ENCODE assay signal across 12 cellular contexts in genomic region chr10:27157150-27157549, GRCh38. TPM values are rescaled to one million over a fixed set of nuclear protein-coding genes. Genes with fewer than 3 reads are reported as not detected.
DNase-seq lines count a peak whose midpoint lies in the region; ATAC-seq and TF ChIP-seq lines count a peak whose summit lies in the region.
"Had no signal": no experiment of that assay in that cellular context is flagged by ENCODE, and none has a peak within 500 bp of the region (broad histone marks: within the 10 kb centered on the region; RNA-seq: fewer than 3 reads in every experiment).

No MANE protein-coding gene starts in this region.

- intact Hi-C loops in A673 (cut with micrococcal nuclease; ENCODE audit: unreplicated experiment) = no loop called here
- intact Hi-C loops in spleen (cut with DNase I; ENCODE audit: low total_unique reads) = loop anchor here (10.0 kb wide), 1 partner anchor 52 kb away; the partner anchor contains the start of gene ANKRD26
- intact Hi-C loops in body of pancreas (cut with DNase I) = no loop called here

- TF ChIP-seq POLR2A in spleen (IDR thresholded peaks at IDR 0.05) (no peak), body of pancreas (IDR thresholded peaks at IDR 0.05) (no peak)

- WGBS in spleen, 5 donors = 76 to 85% (median 80%) methylated on average over 2 of the region's 2 CpGs
- 70 to 72% methylated on average over 2 of the region's 2 CpGs for WGBS in body of pancreas, 2 donors

- H3K9me3 ChIP-seq in A673 (ENCODE audit: low read depth, low read length, poor library complexity, severe bottlenecking) (no peaks in the 10 kb centered on the region), spleen (no peaks in the 10 kb centered on the region), body of pancreas (no peaks in the 10 kb centered on the region)

- H3K4me3 ChIP-seq in A673 (ENCODE audit: low read depth, low read length, poor library complexity, severe bottlenecking) (peak overlapping the region; percentile 90), GM12875 (ENCODE audit: low read depth, low read length) (peak overlapping the region; percentile 75), spleen (peak overlapping the region in 1 of 8 donors; percentile 80), body of pancreas (no peak overlapping the region)

- POLR2A ChIA-PET in A673 (lab: Charles Lee; ENCODE audit: low non-redundant PET) = no interaction called here

- CTCF ChIA-PET in A673 (lab: Charles Lee) = interaction anchor here (0.6 kb wide), 2 partner anchors 16 to 95 kb away, joined by 4 to 5 read pairs; no protein-coding TSS in a partner anchor

- H3K27me3 ChIP-seq in A673 (replicated peaks; ENCODE audit: insufficient read depth, low read depth, low read length, poor library complexity) = no peaks in the 10 kb centered on the region
- H3K27me3 ChIP-seq in spleen (replicated peaks in 1 of 7) = no peaks in the 10 kb centered on the region
- no peaks in the 10 kb centered on the region for H3K27me3 ChIP-seq in body of pancreas

- no peak for ATAC-seq in body of pancreas

- peaks cover 44% of the 10 kb centered on the region for H3K36me3 ChIP-seq in A673 (ENCODE audit: insufficient read depth, low read length, poor library complexity, severe bottlenecking)
- H3K36me3 ChIP-seq in spleen = peaks cover 0 to 42% (median 28%) of the 10 kb centered on the region in 6 donors
- peaks cover 0 to 7% of the 10 kb centered on the region in 2 donors for H3K36me3 ChIP-seq in body of pancreas (replicated peaks in 1 of 2; ENCODE audit: insufficient read depth in 1 of 2, low read depth in 2 of 2)

- BruUV-seq in A673 (replicated peaks; lab: Mats Ljungman, UMichigan) = no TSS peak

- peaks cover 8% of the 10 kb centered on the region for H3K4me1 ChIP-seq in A673 (ENCODE audit: insufficient read depth, low read length, poor library complexity, severe bottlenecking)
- peaks cover 6 to 45% (median 27%) of the 10 kb centered on the region in 6 donors for H3K4me1 ChIP-seq in spleen
- H3K4me1 ChIP-seq in body of pancreas = peaks cover 30% of the 10 kb centered on the region

- TF ChIP-seq CTCF in A673 (conservative IDR thresholded peaks at IDR 0.05; ENCODE audit: low read depth, low read length) (no peak), GM12875 (IDR thresholded peaks at IDR 0.05; ENCODE audit: borderline replicate concordance, insufficient read depth, low read depth, low read length) (no peak), VCaP (conservative IDR thresholded peaks at IDR 0.05) (no peak), spleen (IDR thresholded peaks at IDR 0.05 in 8 of 11, conservative IDR thresholded peaks at IDR 0.05 in 3 of 11) (no peak), body of pancreas (IDR thresholded peaks at IDR 0.05) (no peak)

- peak overlapping the region; percentile 29 for H3K27ac ChIP-seq in A673 (ENCODE audit: low read depth, low read length, poor library complexity, severe bottlenecking)
- H3K27ac ChIP-seq in VCaP = peak overlapping the region; percentile 93; the same call in 1 of the 2 replicates
- H3K27ac ChIP-seq in spleen = no peak overlapping the region
- no peak overlapping the region for H3K27ac ChIP-seq in body of pancreas

- DNase-seq in A673 (ENCODE audit: low spot score) (no peak), fibroblast of peridontal ligament (ENCODE audit: extremely low read depth) (peak; percentile 8), GM03348 (ENCODE audit: low spot score) (no peak), spleen (no peak), body of pancreas (no peak), SKM-1 treated with dmso at 0.1 percent for 144 hours (lab: John Stamatoyannopoulos, UW; ENCODE audit: unreplicated experiment) (no peak)
- DNase-seq: activated CD4-positive, alpha-beta T cell treated with anti-CD3 and anti-CD28 coated beads, Interleukin-2, amount 50 U/mL, for 48 hours; DMS79 treated with DMSO at 0.1 percent for 48 hours; NCI-H748 treated with DMSO at 0.1 percent for 48 hours; stimulated activated CD4-positive, alpha-beta T cell treated with anti-CD3 and anti-CD28 coated beads, Interleukin-4, amount 100 ng/mL, for 1 hour had no signal

RNA-seq across cellular contexts. Expression of gene MASTL, which starts 2.0 kb away (rescaled TPM):
- 44.4 and 44.9 TPM in 2 replicates for total RNA-seq in A673 (2021)
- total RNA-seq in spleen = 10 to 100 TPM in 1 of 7 donors, 1 to 10 TPM in 6; 4.5 to 10.3 (median 8.6) TPM
- 1 to 10 TPM; 3.6 to 4.4 (median 4.1) TPM for polyA plus RNA-seq in spleen
- 1 to 10 TPM; 4.3 to 4.9 TPM for total RNA-seq in body of pancreas

RNA-seq across cellular contexts. Expression of gene YME1L1, which starts 3.0 kb away (rescaled TPM):
- 151 and 161 TPM in 2 replicates for total RNA-seq in A673 (2021)
- total RNA-seq in spleen = 10 to 100 TPM; 61.6 to 82.2 (median 75.8) TPM
- 10 to 100 TPM; 20.7 to 33.1 (median 27.7) TPM for polyA plus RNA-seq in spleen
- total RNA-seq in body of pancreas = 10 to 100 TPM; 27.0 to 64.9 TPM

RNA-seq across cellular contexts. Expression of gene ANKRD26, which starts 56.9 kb away (rescaled TPM):
- 15.2 and 16.9 TPM in 2 replicates for total RNA-seq in A673 (2021)
- total RNA-seq in spleen = 10 to 100 TPM in 3 of 7 donors, 1 to 10 TPM in 4; 7.7 to 19.7 (median 9.7) TPM
- polyA plus RNA-seq in spleen = 1 to 10 TPM; 1.7 to 2.8 (median 2.2) TPM
- 10 to 100 TPM; 10.1 to 12.2 TPM for total RNA-seq in body of pancreas

Comparison
In these comparisons a context has a peak if more than half of its experiments do, and no peak if none do; other contexts are left out.
1. H3K27ac ChIP-seq: peak in A673 (single experiment) and VCaP (single experiment); none in spleen (0 of 8) and body of pancreas (0 of 4).
2. H3K4me3 ChIP-seq: peak in A673 (single experiment) and GM12875 (single experiment); none in body of pancreas (0 of 2).